Comparison of ENCODE assay signal across 18 cellular contexts in genomic region chrX:153450949-153451277, GRCh38. TPM values are rescaled to one million over a fixed set of nuclear protein-coding genes. Genes with fewer than 3 reads are reported as not detected.
A peak's percentile ranks its signal among the peaks of the same experiment; 100 is the strongest.
DNase-seq lines count a peak whose midpoint lies in the region; TF ChIP-seq lines count a peak whose summit lies in the region.
"Had no signal": no experiment of that assay in that cellular context is flagged by ENCODE, and none has a peak within 500 bp of the region (broad histone marks: within the 10 kb centered on the region; RNA-seq: fewer than 3 reads in every experiment).

No MANE protein-coding gene starts in this region.

- H3K9me3 Mint-ChIP-seq in activated naive CD4-positive, alpha-beta T cell treated with anti-CD3 and anti-CD28 coated beads, Interleukin-2, amount 10 ng/mL, durations not matched to agents 7 days and 5 days = no peaks in the 10 kb centered on the region
- H3K9me3 Mint-ChIP-seq in activated naive CD4-positive, alpha-beta T cell treated with anti-CD3 and anti-CD28 coated beads for 36 hours = no peaks in the 10 kb centered on the region
- H3K9me3 Mint-ChIP-seq in chondrocyte (ENCODE audit: low read depth) = no peaks in the 10 kb centered on the region
- H3K9me3 Mint-ChIP-seq: CD8-positive, alpha-beta T cell had no signal

- CTCF ChIA-PET in activated naive CD4-positive, alpha-beta T cell treated with anti-CD3 and anti-CD28 coated beads, Interleukin-2, amount 10 ng/mL, durations not matched to agents 7 days and 5 days (lab: Charles Lee) = no interaction called here
- CTCF ChIA-PET in activated naive CD4-positive, alpha-beta T cell treated with anti-CD3 and anti-CD28 coated beads for 36 hours (lab: Charles Lee) = no interaction called here

- no peak overlapping the region for H2AFZ ChIP-seq in osteoblast (ENCODE audit: low read length)

- TF ChIP-seq CTCF in chondrocyte (IDR thresholded peaks at IDR 0.05) (no peak), osteoblast (IDR thresholded peaks at IDR 0.05; ENCODE audit: extremely low read depth, low read depth, low read length) (no peak)

- no peaks in the 10 kb centered on the region for H4K20me1 ChIP-seq in osteoblast (ENCODE audit: insufficient read depth, low read length)

- H3K27ac Mint-ChIP-seq in activated naive CD4-positive, alpha-beta T cell treated with anti-CD3 and anti-CD28 coated beads, Interleukin-2, amount 10 ng/mL, durations not matched to agents 7 days and 5 days = peak overlapping the region; percentile 14
- no peak overlapping the region for H3K27ac Mint-ChIP-seq in activated naive CD4-positive, alpha-beta T cell treated with anti-CD3 and anti-CD28 coated beads for 36 hours
- H3K27ac Mint-ChIP-seq in chondrocyte (ENCODE audit: unreplicated experiment) = no peak overlapping the region
- H3K27ac Mint-ChIP-seq: B cell; CD4-positive, CD25-positive, alpha-beta regulatory T cell; CD8-positive, alpha-beta T cell had no signal

- intact Hi-C loops in activated naive CD4-positive, alpha-beta T cell treated with anti-CD3 and anti-CD28 coated beads for 36 hours (cut with micrococcal nuclease) = no loop called here
- intact Hi-C loops in head of caudate nucleus (cut with DNase I) = no loop called here

- H3K36me3 ChIP-seq in osteoblast (ENCODE audit: insufficient read depth, low read length) = no peaks in the 10 kb centered on the region

- H3K4me3 ChIP-seq in osteoblast (ENCODE audit: insufficient read depth, low read length) = no peak overlapping the region
- H3K4me3 ChIP-seq: BLaER1 had no signal

- H3K36me3 Mint-ChIP-seq in activated naive CD4-positive, alpha-beta T cell treated with anti-CD3 and anti-CD28 coated beads, Interleukin-2, amount 10 ng/mL, durations not matched to agents 7 days and 5 days = no peaks in the 10 kb centered on the region
- H3K36me3 Mint-ChIP-seq in activated naive CD4-positive, alpha-beta T cell treated with anti-CD3 and anti-CD28 coated beads for 36 hours (ENCODE audit: low read depth) = no peaks in the 10 kb centered on the region
- H3K36me3 Mint-ChIP-seq in chondrocyte (ENCODE audit: low read depth) = no peaks in the 10 kb centered on the region
- H3K36me3 Mint-ChIP-seq: CD4-positive, CD25-positive, alpha-beta regulatory T cell had no signal

- H3K27ac ChIP-seq in osteoblast (ENCODE audit: low read depth, low read length) = no peak overlapping the region
- H3K27ac ChIP-seq: 22Rv1, BLaER1, C4-2B had no signal

- no peaks in the 10 kb centered on the region for H3K27me3 ChIP-seq in osteoblast (ENCODE audit: insufficient read depth, low read length)

- no peaks in the 10 kb centered on the region for H3K9me3 ChIP-seq in osteoblast (ENCODE audit: low read depth, low read length)
- H3K9me3 ChIP-seq: BLaER1, Caco-2 had no signal

- H3K4me3 Mint-ChIP-seq in activated naive CD4-positive, alpha-beta T cell treated with anti-CD3 and anti-CD28 coated beads, Interleukin-2, amount 10 ng/mL, durations not matched to agents 7 days and 5 days = no peak overlapping the region
- H3K4me3 Mint-ChIP-seq in activated naive CD4-positive, alpha-beta T cell treated with anti-CD3 and anti-CD28 coated beads for 36 hours = no peak overlapping the region
- no peak overlapping the region for H3K4me3 Mint-ChIP-seq in chondrocyte (ENCODE audit: unreplicated experiment)
- H3K4me3 Mint-ChIP-seq: B cell; CD4-positive, CD25-positive, alpha-beta regulatory T cell; CD8-positive, alpha-beta T cell had no signal

- no peak overlapping the region for H3K4me2 ChIP-seq in osteoblast (ENCODE audit: insufficient read depth, low read length)
- H3K4me2 ChIP-seq: BLaER1 had no signal

- H3K4me1 ChIP-seq in osteoblast (ENCODE audit: insufficient read depth, low read length) = no peaks in the 10 kb centered on the region
- H3K4me1 ChIP-seq: Caco-2 had no signal

- DNase-seq in activated naive CD4-positive, alpha-beta T cell treated with anti-CD3 and anti-CD28 coated beads, Interleukin-2, amount 10 ng/mL, durations not matched to agents 7 days and 5 days = no peak
- DNase-seq in activated naive CD4-positive, alpha-beta T cell treated with anti-CD3 and anti-CD28 coated beads for 36 hours = no peak
- DNase-seq in chondrocyte (ENCODE audit: low spot score) (peak; percentile 81), osteoblast (ENCODE audit: insufficient read length, low spot score, missing footprints) (peak; percentile 25), T-helper 1 cell (no peak), head of caudate nucleus (no peak), occipital lobe (lab: John Stamatoyannopoulos, UW) (no peak)
- DNase-seq: Caco-2; CD4-positive, CD25-positive, alpha-beta regulatory T cell; CD8-positive, alpha-beta T cell; DMS153; DND-41; GOT3; HCEC 1CT had no signal

- H3K79me2 ChIP-seq in osteoblast (ENCODE audit: insufficient read depth, low read length) = no peaks in the 10 kb centered on the region

- H3K4me1 Mint-ChIP-seq in activated naive CD4-positive, alpha-beta T cell treated with anti-CD3 and anti-CD28 coated beads, Interleukin-2, amount 10 ng/mL, durations not matched to agents 7 days and 5 days = no peaks in the 10 kb centered on the region
- H3K4me1 Mint-ChIP-seq in activated naive CD4-positive, alpha-beta T cell treated with anti-CD3 and anti-CD28 coated beads for 36 hours (ENCODE audit: low read depth) = no peaks in the 10 kb centered on the region
- H3K4me1 Mint-ChIP-seq in chondrocyte (ENCODE audit: low read depth) = no peaks in the 10 kb centered on the region
- H3K4me1 Mint-ChIP-seq: B cell; CD4-positive, CD25-positive, alpha-beta regulatory T cell had no signal

- H3K27me3 Mint-ChIP-seq in activated naive CD4-positive, alpha-beta T cell treated with anti-CD3 and anti-CD28 coated beads, Interleukin-2, amount 10 ng/mL, durations not matched to agents 7 days and 5 days = no peaks in the 10 kb centered on the region
- H3K27me3 Mint-ChIP-seq in activated naive CD4-positive, alpha-beta T cell treated with anti-CD3 and anti-CD28 coated beads for 36 hours (ENCODE audit: low read depth) = no peaks in the 10 kb centered on the region
- no peaks in the 10 kb centered on the region for H3K27me3 Mint-ChIP-seq in chondrocyte (ENCODE audit: low read depth)
- H3K27me3 Mint-ChIP-seq: B cell; CD4-positive, CD25-positive, alpha-beta regulatory T cell had no signal

RNA-seq across cellular contexts. Expression of gene TREX2, which starts 5.1 kb away (rescaled TPM):
- total RNA-seq in activated naive CD4-positive, alpha-beta T cell treated with anti-CD3 and anti-CD28 coated beads for 36 hours = 1 to 10 TPM; 1.0 to 1.2 TPM
- total RNA-seq in chondrocyte = 0.80 to 1.6 TPM (median 1.6 TPM) in 3 replicates
- 3.3 and 3.5 TPM in 2 replicates for total RNA-seq in osteoblast
- total RNA-seq in occipital lobe = not detected

RNA-seq across cellular contexts. Expression of gene HAUS7, which starts 19.5 kb away (rescaled TPM):
- 10 to 100 TPM; 63.5 to 68.5 TPM for total RNA-seq in activated naive CD4-positive, alpha-beta T cell treated with anti-CD3 and anti-CD28 coated beads for 36 hours
- total RNA-seq in chondrocyte (31.3 to 43.6 TPM (median 32.3 TPM) in 3 replicates), osteoblast (8.3 and 14.1 TPM in 2 replicates), occipital lobe (8.3 TPM)

RNA-seq across cellular contexts. Expression of gene ZFP92, which starts 39.6 kb away (rescaled TPM):
- total RNA-seq in activated naive CD4-positive, alpha-beta T cell treated with anti-CD3 and anti-CD28 coated beads for 36 hours = under 1 TPM; 0.59 to 0.74 TPM
- total RNA-seq in chondrocyte (0.10 to 1.6 TPM (median 1.5 TPM) in 3 replicates), osteoblast (under 0.01 TPM in 1 of 2 replicates, not detected in the other), occipital lobe (1.9 TPM)

RNA-seq across cellular contexts. Expression of gene BGN, which starts 43.9 kb away (rescaled TPM):
- total RNA-seq in activated naive CD4-positive, alpha-beta T cell treated with anti-CD3 and anti-CD28 coated beads for 36 hours = not detected
- total RNA-seq in chondrocyte (1,195 to 2,668 TPM (median 2,632 TPM) in 3 replicates), osteoblast (139 and 210 TPM in 2 replicates), occipital lobe (1.9 TPM)
- total RNA-seq: B cell; CD4-positive, CD25-positive, alpha-beta regulatory T cell; CD8-positive, alpha-beta T cell had no signal

RNA-seq across cellular contexts. Expression of gene PNMA6E, which starts 49.8 kb away (rescaled TPM):
- not detected for total RNA-seq in activated naive CD4-positive, alpha-beta T cell treated with anti-CD3 and anti-CD28 coated beads for 36 hours
- not detected in 3 replicates for total RNA-seq in chondrocyte
- not detected in 2 replicates for total RNA-seq in osteoblast
- not detected for total RNA-seq in occipital lobe
- total RNA-seq: B cell; Caco-2; CD4-positive, CD25-positive, alpha-beta regulatory T cell; CD8-positive, alpha-beta T cell had no signal

Comparison
In these comparisons a context has a peak if more than half of its experiments do, and no peak if none do; other contexts are left out.
1. DNase-seq: peak in chondrocyte (single experiment) and osteoblast (single experiment); none in activated naive CD4-positive, alpha-beta T cell treated with anti-CD3 and anti-CD28 coated beads, Interleukin-2, amount 10 ng/mL, durations not matched to agents 7 days and 5 days (single experiment), activated naive CD4-positive, alpha-beta T cell treated with anti-CD3 and anti-CD28 coated beads for 36 hours (single experiment), T-helper 1 cell (0 of 5), head of caudate nucleus (0 of 42) and occipital lobe (single experiment).